7 cellular contexts compared by ENCODE assay signal in the genomic region with DNA sequence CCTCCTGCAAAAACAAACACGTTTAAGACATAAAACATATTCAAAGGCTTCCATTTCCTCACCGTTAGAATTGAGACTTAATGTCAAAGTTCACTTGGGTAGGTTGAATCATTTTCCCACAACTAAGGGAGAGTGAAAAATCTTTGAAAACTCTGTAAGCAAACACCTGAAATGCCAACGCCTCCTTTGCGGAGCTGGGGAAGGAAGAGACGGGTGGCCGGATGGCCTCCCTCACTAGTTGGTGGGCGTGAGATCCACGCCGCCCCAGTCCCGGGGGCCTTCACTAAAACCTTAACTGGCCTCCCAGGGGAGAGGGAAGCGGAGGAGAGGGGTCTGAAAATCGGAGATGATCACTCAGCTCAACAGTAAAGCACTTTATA. TPM values are rescaled to one million over a fixed set of nuclear protein-coding genes. Genes with fewer than 3 reads are reported as not detected.
DNase-seq lines count a peak whose midpoint lies in the region; ATAC-seq and TF ChIP-seq lines count a peak whose summit lies in the region.

No MANE protein-coding gene starts in this region.

- TF ChIP-seq CTCF in LNCaP clone FGC (IDR thresholded peaks at IDR 0.05; ENCODE audit: control insufficient read depth, extremely low read depth, insufficient read depth) (no peak), fibroblast of villous mesenchyme (IDR thresholded peaks at IDR 0.05; ENCODE audit: insufficient read depth, low read depth, low read length) (no peak), prostate gland (IDR thresholded peaks at IDR 0.05) (no peak)

- 0% methylated on average over 12 of the region's 12 CpGs for WGBS in prostate gland

- H3K36me3 ChIP-seq in prostate gland, result no peaks in the 10 kb centered on the region

- TF ChIP-seq POLR2A in prostate gland (IDR thresholded peaks at IDR 0.05), result no peak

- peak; percentile 19 for ATAC-seq in GM18867 (IDR thresholded peaks at IDR 0.05; ENCODE audit: unreplicated experiment)

- H3K27me3 ChIP-seq in prostate gland (replicated peaks; ENCODE audit: insufficient read depth), result no peaks in the 10 kb centered on the region

- peak overlapping the region; percentile 92 to 97 for H3K27ac ChIP-seq in prostate gland

- peaks cover 7% of the 10 kb centered on the region for H3K4me1 ChIP-seq in prostate gland (replicated peaks)

- H3K4me3 ChIP-seq in LNCaP clone FGC (ENCODE audit: low read depth, low read length), result peak overlapping the region; percentile 80
- H3K4me3 ChIP-seq in fibroblast of villous mesenchyme (ENCODE audit: low read depth, low read length), result peak overlapping the region; percentile 77
- peak overlapping the region; percentile 42 to 53 for H3K4me3 ChIP-seq in prostate gland

- no peaks in the 10 kb centered on the region for H3K9me3 ChIP-seq in prostate gland

- intact Hi-C loops in prostate gland (cut with DNase I), result loop anchor here (5.0 kb wide), 1 partner anchor 42 kb away; no protein-coding TSS in a partner anchor

- DNase-seq in LNCaP clone FGC (ENCODE audit: low read depth), result no peak
- DNase-seq in activated T-cell treated with anti-CD3 and anti-CD28 coated beads, Interleukin-2, amount 50 U/mL, for 1 hour, result peak; percentile 53
- DNase-seq in fibroblast of villous mesenchyme (ENCODE audit: low read depth), result peak; percentile 31
- no peak for DNase-seq in prostate gland (ENCODE audit: low spot score)
- DNase-seq in superior temporal gyrus (ENCODE audit: extremely low spot score), result no peak
- DNase-seq in amygdala (lab: John Stamatoyannopoulos, UW), result no peak

RNA-seq across cellular contexts. Expression of a gene that starts 0.8 kb away (rescaled TPM):
- total RNA-seq in fibroblast of villous mesenchyme (46.7 and 52.2 TPM in 2 replicates), prostate gland (100 to 1,000 TPM in 1 of 2 donors, 10 to 100 TPM in 1; 91.1 to 111 TPM)

RNA-seq across cellular contexts. Expression of a gene that starts 10.4 kb away (rescaled TPM):
- total RNA-seq in fibroblast of villous mesenchyme (67.0 and 78.2 TPM in 2 replicates), prostate gland (10 to 100 TPM; 39.4 to 68.5 TPM)

Comparison
In these comparisons a context has a peak if more than half of its experiments do, and no peak if none do; other contexts are left out.
1. DNase-seq: peak in activated T-cell treated with anti-CD3 and anti-CD28 coated beads, Interleukin-2, amount 50 U/mL, for 1 hour (single experiment) and fibroblast of villous mesenchyme (single experiment); none in LNCaP clone FGC (single experiment), prostate gland (single experiment), superior temporal gyrus (single experiment) and amygdala (0 of 56).
2. Peak in every context shown above with its lines, with median percentiles within 50 percentile points of each other: H3K4me3 ChIP-seq.